17 cellular contexts compared by ENCODE assay signal in the genomic region with DNA sequence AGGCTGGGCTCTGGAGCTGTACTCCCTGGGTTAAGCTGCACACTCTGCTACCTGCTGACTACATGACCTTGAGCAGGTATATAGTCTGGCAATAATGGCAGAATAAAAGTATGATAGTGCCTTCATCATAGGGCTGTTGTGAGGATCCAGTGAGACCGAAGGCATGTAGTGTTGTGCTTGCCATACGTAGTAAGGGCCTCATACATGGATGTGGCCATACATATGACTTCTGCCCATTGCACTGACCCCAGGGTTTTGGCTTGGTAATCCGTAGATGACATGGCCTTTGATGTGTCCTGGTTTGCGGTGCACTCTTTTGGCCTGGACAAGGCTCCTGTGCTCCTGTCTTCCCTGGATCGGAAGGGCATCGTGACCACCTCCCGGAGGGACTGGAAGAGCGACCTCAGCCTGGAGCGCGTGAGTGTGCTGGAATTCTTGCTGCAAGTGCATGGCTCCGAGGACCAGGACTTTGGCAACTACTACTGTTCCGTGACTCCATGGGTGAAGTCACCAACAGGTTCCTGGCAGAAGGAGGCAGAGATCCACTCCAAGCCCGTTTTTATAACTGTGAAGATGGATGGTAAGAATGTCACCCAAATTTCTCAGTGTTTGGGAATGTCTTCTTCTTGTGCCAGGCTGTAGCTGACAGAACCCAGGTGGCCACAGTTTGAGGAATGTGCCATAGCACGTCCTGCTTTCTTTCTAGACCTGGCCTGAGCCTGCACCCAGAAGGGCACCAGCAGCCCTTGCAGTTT. TPM values are rescaled to one million over a fixed set of nuclear protein-coding genes. Genes with fewer than 3 reads are reported as not detected.
DNase-seq lines count a peak whose midpoint lies in the region; ATAC-seq and TF ChIP-seq lines count a peak whose summit lies in the region.
"Had no signal": no experiment of that assay in that cellular context is flagged by ENCODE, and none has a peak within 500 bp of the region (broad histone marks: within the 10 kb centered on the region; RNA-seq: fewer than 3 reads in every experiment).

No MANE protein-coding gene starts in this region.

- in situ Hi-C loops in GM23248 (cut with MboI): no loop called here

- no peaks in the 10 kb centered on the region for H3K9me3 ChIP-seq in GM23248 (ENCODE audit: low read depth)
- no peaks in the 10 kb centered on the region for H3K9me3 ChIP-seq in mucosa of descending colon
- H3K9me3 ChIP-seq in stomach smooth muscle (ENCODE audit: control insufficient read depth in 2 of 2, low read length in 2 of 2): no peaks in the 10 kb centered on the region
- H3K9me3 ChIP-seq in SK-N-SH: no peaks in the 10 kb centered on the region
- H3K9me3 ChIP-seq: A549 had no signal

- no peaks in the 10 kb centered on the region for H3K36me3 ChIP-seq in GM23248 (ENCODE audit: low read depth)
- no peaks in the 10 kb centered on the region for H3K36me3 ChIP-seq in mucosa of descending colon (ENCODE audit: low read depth)
- H3K36me3 ChIP-seq in stomach smooth muscle (ENCODE audit: control insufficient read depth in 2 of 2, insufficient read depth in 2 of 2, low read length in 2 of 2): peaks cover 2 to 3% of the 10 kb centered on the region in 2 donors
- H3K36me3 ChIP-seq in SK-N-SH (replicated peaks in 1 of 2; ENCODE audit: control insufficient read depth in 1 of 2, insufficient read depth in 2 of 2, low read length in 1 of 2): no peaks in the 10 kb centered on the region

- POLR2A ChIA-PET in SK-N-SH (lab: Yijun Ruan, JAX): no interaction called here

- ATAC-seq in Right ventricle myocardium superior (ENCODE audit: poor library complexity): peak; percentile 58
- ATAC-seq in mucosa of descending colon: peak; percentile 4
- ATAC-seq in HG02870 (IDR thresholded peaks at IDR 0.05; ENCODE audit: unreplicated experiment): no peak
- ATAC-seq: A549 had no signal

- H4K20me1 ChIP-seq in GM23248 (ENCODE audit: insufficient read depth): no peaks in the 10 kb centered on the region
- H4K20me1 ChIP-seq in SK-N-SH (ENCODE audit: insufficient read depth): no peaks in the 10 kb centered on the region

- H3K4me3 ChIP-seq in GM23248: no peak overlapping the region
- no peak overlapping the region for H3K4me3 ChIP-seq in mucosa of descending colon
- H3K4me3 ChIP-seq in stomach smooth muscle (ENCODE audit: low read length in 2 of 2): peak overlapping the region; percentile 47 to 58
- no peak overlapping the region for H3K4me3 ChIP-seq in SK-N-SH (ENCODE audit: low read depth in 2 of 2, low read length in 1 of 2)
- H3K4me3 ChIP-seq: A549, PC-9 had no signal

- H3K4me2 ChIP-seq in GM23248 (ENCODE audit: unreplicated experiment): no peak overlapping the region
- no peak overlapping the region for H3K4me2 ChIP-seq in SK-N-SH
- H3K4me2 ChIP-seq: A549, PC-9 had no signal

- TF ChIP-seq RAD21 in SK-N-SH (IDR thresholded peaks at IDR 0.05; ENCODE audit: low read length): no peak

- H2AFZ ChIP-seq in GM23248 (no peak overlapping the region), SK-N-SH (ENCODE audit: low read depth) (no peak overlapping the region)
- H2AFZ ChIP-seq: PC-9 had no signal

- no peak overlapping the region for H3K27ac ChIP-seq in GM23248
- H3K27ac ChIP-seq in stomach smooth muscle (ENCODE audit: low read length): peak overlapping the region; percentile 80
- H3K27ac ChIP-seq in SK-N-SH (ENCODE audit: low read depth in 2 of 2, low read length in 1 of 2): no peak overlapping the region
- H3K27ac ChIP-seq: A549, PC-9 had no signal

- H3K9me2 ChIP-seq in GM23248 (ENCODE audit: insufficient read depth) (no peaks in the 10 kb centered on the region), SK-N-SH (no peaks in the 10 kb centered on the region)

- H3F3A ChIP-seq in GM23248 (ENCODE audit: insufficient read depth) (0 out of 2 replicates have a peak, but pooled peaks cover 11% of the 10 kb centered on the region), SK-N-SH (replicated peaks; ENCODE audit: insufficient read depth) (no peaks in the 10 kb centered on the region)

- DNase-seq in GM23248 (peak; percentile 33), Right ventricle myocardium superior (no peak), mucosa of descending colon (no peak), SK-N-SH (no peak), NCI-H446 (lab: John Stamatoyannopoulos, UW) (no peak)
- DNase-seq in activated naive CD4-positive, alpha-beta T cell (lab: John Stamatoyannopoulos, UW): no peak
- DNase-seq: DMS79 treated with DMSO at 0.1 percent for 48 hours, GDM1, HFFc6, KG1, NCI-H1048, NCI-H2107, NCI-H345, PC-9 had no signal

- TF ChIP-seq CTCF in mucosa of descending colon (IDR thresholded peaks at IDR 0.05) (no peak), SK-N-SH (IDR thresholded peaks at IDR 0.05) (no peak)

- intact Hi-C loops in Right ventricle myocardium superior (cut with DNase I): no loop called here
- intact Hi-C loops in mucosa of descending colon (cut with DNase I, micrococcal nuclease): no loop called here

- no peaks in the 10 kb centered on the region for H3K27me3 ChIP-seq in GM23248 (replicated peaks; ENCODE audit: insufficient read depth)
- no peaks in the 10 kb centered on the region for H3K27me3 ChIP-seq in stomach smooth muscle (ENCODE audit: control insufficient read depth in 1 of 2, insufficient read depth in 2 of 2, low read length in 2 of 2)
- H3K27me3 ChIP-seq in SK-N-SH (ENCODE audit: insufficient read depth): no peaks in the 10 kb centered on the region

- H3K9ac ChIP-seq in GM23248 (no peak overlapping the region), stomach smooth muscle (ENCODE audit: low read length in 2 of 2) (peak overlapping the region; percentile 42 to 56), SK-N-SH (no peak overlapping the region)

- no peak for TF ChIP-seq EP300 in SK-N-SH (IDR thresholded peaks at IDR 0.05; ENCODE audit: borderline replicate concordance in 1 of 2, low read depth in 1 of 2, low read length in 1 of 2)

- H3K79me2 ChIP-seq in GM23248 (ENCODE audit: insufficient read depth): no peaks in the 10 kb centered on the region
- no peaks in the 10 kb centered on the region for H3K79me2 ChIP-seq in SK-N-SH (ENCODE audit: insufficient read depth)

- CTCF ChIA-PET in SK-N-SH (lab: Yijun Ruan, JAX): interaction anchor here (0.7 kb wide), 1 partner anchor 14 kb away, joined by 3 read pairs; no protein-coding TSS in a partner anchor

- H3K4me1 ChIP-seq in GM23248 (ENCODE audit: insufficient read depth): peaks cover 15% of the 10 kb centered on the region
- H3K4me1 ChIP-seq in mucosa of descending colon (ENCODE audit: low read depth): peaks cover 12% of the 10 kb centered on the region
- peaks cover 57% of the 10 kb centered on the region for H3K4me1 ChIP-seq in stomach smooth muscle (ENCODE audit: control insufficient read depth, insufficient read depth, low read length)
- H3K4me1 ChIP-seq in SK-N-SH (ENCODE audit: control insufficient read depth in 1 of 2, insufficient read depth in 2 of 2, low read depth in 1 of 2, low read length in 1 of 2): no peaks in the 10 kb centered on the region; a peak in 1 of 4 replicates
- H3K4me1 ChIP-seq: A549 had no signal

- 51 to 56% methylated on average over 14 of the region's 14 CpGs for WGBS in GM23248 (ENCODE audit: low coverage in 1 of 2, low lambda C conversion rate in 2 of 2, missing lambda C conversion rate in 2 of 2), 2 experiments
- WGBS in SK-N-SH (ENCODE audit: low lambda C conversion rate): 89% methylated on average over 11 of the region's 14 CpGs

TF ChIP-seq in SK-N-SH, 30 proteins besides CTCF, POLR2A, EP300 and RAD21:
- TF ChIP-seq GATA2 (CRISPR knock-in tag; IDR thresholded peaks at IDR 0.05) (no peak), SMC3 (IDR thresholded peaks at IDR 0.05; ENCODE audit: low read depth, low read length) (no peak), SIN3A (IDR thresholded peaks at IDR 0.05; ENCODE audit: borderline replicate concordance, low read depth, low read length) (no peak), FOSL2 (IDR thresholded peaks at IDR 0.05; ENCODE audit: borderline replicate concordance, low read depth) (no peak), RFX5 (IDR thresholded peaks at IDR 0.05; ENCODE audit: low read length) (no peak), MAX (IDR thresholded peaks at IDR 0.05; ENCODE audit: low read depth) (no peak), NRF1 (IDR thresholded peaks at IDR 0.05; ENCODE audit: low read depth, low read length) (no peak), GABPA (IDR thresholded peaks at IDR 0.05; ENCODE audit: low read depth) (no peak)
TF ChIP-seq in SK-N-SH: peak in this region for 0.

RNA-seq across cellular contexts. Expression of gene CD101, which starts 17.0 kb away (rescaled TPM):
- total RNA-seq in GM23248 (2014; rRNA removed; shearing (Covaris generic)): not detected in 2 replicates
- polyA plus RNA-seq in GM23248 (2016; fragmentation: Nextera tagmentation; extraction: Ambion mirVana): not detected in 2 replicates
- 1.0 TPM for total RNA-seq in Right ventricle myocardium superior
- total RNA-seq in mucosa of descending colon: 1 to 10 TPM; 4.6 to 6.1 (median 4.7) TPM
- 0.08 and 0.16 TPM in 2 replicates for polyA plus RNA-seq in SK-N-SH (2012; rRNA removed)
- 0.06 and 0.09 TPM in 2 replicates for polyA plus RNA-seq in SK-N-SH (2012; cell fraction: cytosol; rRNA removed)
- 0.15 and 0.57 TPM in 2 replicates for polyA plus RNA-seq in SK-N-SH (2012; cell fraction: nucleus; rRNA removed)
- total RNA-seq: HFFc6 had no signal

Comparison
In these comparisons a context has a peak if more than half of its experiments do, and no peak if none do; other contexts are left out.
1. H3K4me3 ChIP-seq: peak in stomach smooth muscle (2 of 2); none in GM23248 (single experiment), mucosa of descending colon (single experiment) and SK-N-SH (0 of 2).
2. H3K9ac ChIP-seq: peak in stomach smooth muscle (2 of 2); none in GM23248 (single experiment) and SK-N-SH (single experiment).